18 cellular contexts compared by ENCODE assay signal in the genomic region with DNA sequence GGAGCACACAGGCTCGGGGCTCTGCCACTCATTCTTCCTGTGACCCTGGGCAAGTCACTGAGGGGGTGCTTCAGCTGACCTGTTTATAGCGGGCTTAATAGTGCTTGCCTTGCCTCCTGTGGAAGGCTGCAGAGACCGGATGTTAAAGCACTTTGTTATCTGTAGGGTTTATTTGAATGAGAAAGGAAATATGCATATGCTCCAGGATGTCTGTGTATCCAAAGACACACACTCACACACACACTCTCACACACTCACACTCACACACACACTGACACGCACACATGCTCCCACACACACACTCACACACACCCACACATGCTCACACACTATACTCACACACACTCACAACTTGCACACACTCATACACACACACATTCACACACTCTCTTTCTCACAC.
"Had no signal": no experiment of that assay in that cellular context is flagged by ENCODE, and none has a peak within 500 bp of the region (broad histone marks: within the 10 kb centered on the region; RNA-seq: fewer than 3 reads in every experiment).

No MANE protein-coding gene starts in this region.

- H3K36me3 ChIP-seq: left ventricle myocardium inferior, neural progenitor cell, prostate gland, right atrium auricular region, stomach, thoracic aorta, WERI-Rb-1 had no signal

- DNase-seq: activated CD4-positive, alpha-beta memory T cell treated with anti-CD3 and anti-CD28 coated beads, Interleukin-2, amount 10 ng/mL, durations not matched to agents 7 days and 5 days; activated CD8-positive, alpha-beta memory T cell treated with anti-CD3 and anti-CD28 coated beads, Interleukin-2, amount 10 ng/mL, durations not matched to agents 7 days and 5 days; activated naive CD4-positive, alpha-beta T cell treated with anti-CD3 and anti-CD28 coated beads for 36 hours; body of pancreas; erythroblast; foreskin melanocyte; left ventricle myocardium inferior; mucosa of descending colon; naive B cell; stimulated activated CD4-positive, alpha-beta T cell treated with anti-CD3 and anti-CD28 coated beads, Interleukin-15, amount 100 ng/mL, for 24 hours; stimulated activated CD4-positive, alpha-beta T cell treated with anti-CD3 and anti-CD28 coated beads, Interleukin-2, amount 100 ng/mL, for 48 hours; stomach; WERI-Rb-1 had no signal

- H3K4me3 ChIP-seq: body of pancreas, left ventricle myocardium inferior, mucosa of descending colon, neural progenitor cell, prostate gland, right atrium auricular region, stomach, thoracic aorta had no signal

- H3K27me3 ChIP-seq: body of pancreas, neural progenitor cell, right atrium auricular region, stomach had no signal

- H3K27ac ChIP-seq: body of pancreas, left ventricle myocardium inferior, neural progenitor cell, prostate gland, right atrium auricular region, stomach, thoracic aorta, WERI-Rb-1 had no signal

- H3K9me3 ChIP-seq: body of pancreas, mucosa of descending colon, prostate gland, right atrium auricular region, stomach, thoracic aorta had no signal

- ATAC-seq: activated CD8-positive, alpha-beta memory T cell treated with anti-CD3 and anti-CD28 coated beads, Interleukin-2, amount 10 ng/mL, durations not matched to agents 7 days and 5 days; activated T-helper 17 cell treated with anti-CD3 and anti-CD28 coated beads, Interleukin-2, amount 50 U/mL, for 72 hours; body of pancreas; mucosa of descending colon had no signal

- H3K4me1 ChIP-seq: body of pancreas, left ventricle myocardium inferior, neural progenitor cell, prostate gland, right atrium auricular region, stomach had no signal
